17 cellular contexts compared by ENCODE assay signal in genomic region chr15:30882861-30883433, GRCh38. TPM values are rescaled to one million over a fixed set of nuclear protein-coding genes. Genes with fewer than 3 reads are reported as not detected.
DNase-seq lines count a peak whose midpoint lies in the region; ATAC-seq and TF ChIP-seq lines count a peak whose summit lies in the region.
"Had no signal": no experiment of that assay in that cellular context is flagged by ENCODE, and none has a peak within 500 bp of the region (broad histone marks: within the 10 kb centered on the region; RNA-seq: fewer than 3 reads in every experiment).

No MANE protein-coding gene starts in this region.

- H3K4me3 ChIP-seq in naive thymus-derived CD4-positive, alpha-beta T cell (ENCODE audit: low read length) = no peak overlapping the region
- no peak overlapping the region for H3K4me3 ChIP-seq in thyroid gland (replicated peaks in 1 of 3)
- H3K4me3 ChIP-seq: GM23338, hepatocyte had no signal

- H3K36me3 ChIP-seq in naive thymus-derived CD4-positive, alpha-beta T cell (ENCODE audit: control insufficient read depth in 2 of 3, insufficient read depth in 3 of 3, low read length in 3 of 3) = no peaks in the 10 kb centered on the region
- no peaks in the 10 kb centered on the region for H3K36me3 ChIP-seq in thyroid gland

- no peak for TF ChIP-seq CTCF in thyroid gland (IDR thresholded peaks at IDR 0.05)

- no peaks in the 10 kb centered on the region for H3K27me3 ChIP-seq in naive thymus-derived CD4-positive, alpha-beta T cell (ENCODE audit: control insufficient read depth in 2 of 2, insufficient read depth in 2 of 2, low read length in 2 of 2)
- H3K27me3 ChIP-seq in thyroid gland = no peaks in the 10 kb centered on the region
- H3K27me3 ChIP-seq: hepatocyte had no signal

- H3K27ac Mint-ChIP-seq in naive thymus-derived CD4-positive, alpha-beta T cell = peak overlapping the region in 4 of 9 donors; percentile 10 to 50 (median 48)
- H3K27ac Mint-ChIP-seq: GM23338 had no signal

- H3K27me3 Mint-ChIP-seq in naive thymus-derived CD4-positive, alpha-beta T cell = no peaks in the 10 kb centered on the region

- H3K9me3 Mint-ChIP-seq in naive thymus-derived CD4-positive, alpha-beta T cell = peaks cover 0 to 9% (median 2%) of the 10 kb centered on the region in 11 donors
- H3K9me3 Mint-ChIP-seq: GM23338 had no signal

- peaks cover 0 to 29% (median 8%) of the 10 kb centered on the region in 5 donors for H3K36me3 Mint-ChIP-seq in naive thymus-derived CD4-positive, alpha-beta T cell

- no peaks in the 10 kb centered on the region for H3K9me3 ChIP-seq in naive thymus-derived CD4-positive, alpha-beta T cell (ENCODE audit: control insufficient read depth in 2 of 3, low read length in 3 of 3)
- H3K9me3 ChIP-seq in thyroid gland = no peaks in the 10 kb centered on the region

- TF ChIP-seq POLR2A in thyroid gland (IDR thresholded peaks at IDR 0.05) = no peak

- WGBS in thyroid gland, 2 donors = 83 to 84% methylated on average over 21 to 22 of the region's 22 CpGs

- POLR2A ChIA-PET in naive thymus-derived CD4-positive, alpha-beta T cell (lab: Charles Lee) = no interaction called here

- CTCF ChIA-PET in naive thymus-derived CD4-positive, alpha-beta T cell (lab: Charles Lee) = no interaction called here

- H3K4me1 Mint-ChIP-seq in naive thymus-derived CD4-positive, alpha-beta T cell = peaks cover 2 to 34% (median 13%) of the 10 kb centered on the region in 7 donors

- DNase-seq in G401 (ENCODE audit: low spot score) (peak; percentile 80), SW480 (ENCODE audit: low spot score) (peak; percentile 49), germinal center (ENCODE audit: low spot score) (no peak), thyroid gland (no peak), Right ventricle myocardium superior (no peak)
- peak; percentile 48 to 57 for DNase-seq in activated T-cell treated with anti-CD3 and anti-CD28 coated beads, Interleukin-2, amount 50 U/mL, for 48 hours
- peak in 7 of 9 donors; percentile 16 to 41 (median 31) for DNase-seq in naive thymus-derived CD4-positive, alpha-beta T cell
- DNase-seq: COR-L47; effector memory CD4-positive, alpha-beta T cell; NCI-H1436; NCI-H2227 treated with DMSO at 0.1 percent for 48 hours; NK-92 treated with Interleukin-12 subunit alpha and Interleukin-12 subunit beta, amount 100 ng/mL, for 24 hours; retina; SIG-M5; T-helper 9 cell had no signal

- intact Hi-C loops in naive thymus-derived CD4-positive, alpha-beta T cell (cut with micrococcal nuclease) = loop anchor here in 1 of 2 donors (2.0 kb wide), 1 partner anchor 20 kb away; the partner anchor contains the start of gene FAN1
- intact Hi-C loops in thyroid gland (cut with DNase I) (no loop called here), Right ventricle myocardium superior (cut with DNase I) (no loop called here)

- H3K4me1 ChIP-seq in naive thymus-derived CD4-positive, alpha-beta T cell (ENCODE audit: control insufficient read depth in 2 of 2, insufficient read depth in 2 of 2, low read length in 2 of 2) = no peaks in the 10 kb centered on the region
- no peaks in the 10 kb centered on the region for H3K4me1 ChIP-seq in thyroid gland

- no peak overlapping the region for H3K27ac ChIP-seq in naive thymus-derived CD4-positive, alpha-beta T cell (ENCODE audit: low read depth, low read length)
- H3K27ac ChIP-seq in thyroid gland = no peak overlapping the region
- H3K27ac ChIP-seq: hepatocyte had no signal

- in situ Hi-C loops in G401 (cut with HindIII; ENCODE audit: low sequenced_read_pairs) = no loop called here

- ATAC-seq in naive thymus-derived CD4-positive, alpha-beta T cell = peak; percentile 76
- ATAC-seq in Right ventricle myocardium superior (ENCODE audit: poor library complexity) = no peak
- ATAC-seq: GM23338 had no signal

- H3K4me3 Mint-ChIP-seq in naive thymus-derived CD4-positive, alpha-beta T cell = peak overlapping the region in 5 of 10 donors; percentile 7 to 58 (median 28)
- H3K4me3 Mint-ChIP-seq: GM23338 had no signal

RNA-seq across cellular contexts. Expression of gene FAN1, which starts 20.8 kb away (rescaled TPM):
- 13.6 and 17.6 TPM in 2 replicates for total RNA-seq in G401 (2014; rRNA removed; shearing (Covaris generic))
- 10 to 100 TPM; 24.0 to 29.5 (median 28.2) TPM for total RNA-seq in naive thymus-derived CD4-positive, alpha-beta T cell
- 10 to 100 TPM in 1 of 2 donors, 1 to 10 TPM in 1; 9.6 to 10.5 TPM for polyA plus RNA-seq in naive thymus-derived CD4-positive, alpha-beta T cell
- total RNA-seq in thyroid gland (10 to 100 TPM; 24.9 to 26.6 (median 25.9) TPM), Right ventricle myocardium superior (25.1 TPM)

Comparison
In these comparisons a context has a peak if more than half of its experiments do, and no peak if none do; other contexts are left out.
1. DNase-seq: peak in G401 (single experiment), SW480 (single experiment), activated T-cell treated with anti-CD3 and anti-CD28 coated beads, Interleukin-2, amount 50 U/mL, for 48 hours (2 of 2) and naive thymus-derived CD4-positive, alpha-beta T cell (7 of 9); none in germinal center (single experiment), thyroid gland (0 of 2) and Right ventricle myocardium superior (single experiment).